ENCODE assay signal across 11 cellular contexts in genomic region chr11:119357069-119357468, GRCh38. TPM values are rescaled to one million over a fixed set of nuclear protein-coding genes. Genes with fewer than 3 reads are reported as not detected.
DNase-seq lines count a peak whose midpoint lies in the region; ATAC-seq and TF ChIP-seq lines count a peak whose summit lies in the region.
"Had no signal": no experiment of that assay in that cellular context is flagged by ENCODE, and none has a peak within 500 bp of the region (broad histone marks: within the 10 kb centered on the region; RNA-seq: fewer than 3 reads in every experiment).

No MANE protein-coding gene starts in this region.

- no peak overlapping the region for H3K27ac ChIP-seq in DND-41 (ENCODE audit: low read length)
- H3K27ac ChIP-seq in sigmoid colon = peak overlapping the region; percentile 61 to 78 (median 70)

- ATAC-seq in DND-41 (ENCODE audit: insufficient read depth, low read depth) = peak; percentile 4; the same call in 1 of the 3 replicates
- no peak; the same call in 1 of the 2 replicates for ATAC-seq in WTC11
- ATAC-seq in HG02763 (IDR thresholded peaks at IDR 0.05; ENCODE audit: unreplicated experiment) = no peak
- no peak for ATAC-seq in GM18861 (IDR thresholded peaks at IDR 0.05; ENCODE audit: unreplicated experiment)

- no peak overlapping the region for H3K9ac ChIP-seq in DND-41 (ENCODE audit: low read depth, low read length)

- peak overlapping the region; percentile 83 for H3K4me2 ChIP-seq in DND-41 (ENCODE audit: insufficient read depth, low read length)

- TF ChIP-seq POLR2A in sigmoid colon (IDR thresholded peaks at IDR 0.05) = no peak

- H3K4me3 ChIP-seq in DND-41 (ENCODE audit: low read depth in 1 of 2, low read length in 2 of 2) = no peak overlapping the region
- peak overlapping the region; percentile 26 to 59 (median 50) for H3K4me3 ChIP-seq in sigmoid colon

- peak overlapping the region; percentile 26; the same call in 1 of the 2 replicates for H3K27ac Mint-ChIP-seq in WTC11
- no peak overlapping the region for H3K27ac Mint-ChIP-seq in glutamatergic neuron (ENCODE audit: unreplicated experiment)

- intact Hi-C loops in sigmoid colon (cut with DNase I) = loop anchor here (2.0 kb wide), 1 partner anchor 118 kb away; no protein-coding TSS in a partner anchor

- peaks cover 40% of the 10 kb centered on the region for H3K27me3 ChIP-seq in DND-41 (ENCODE audit: insufficient read depth, low read length, poor library complexity)
- H3K27me3 ChIP-seq in sigmoid colon = no peaks in the 10 kb centered on the region

- peaks cover 4% of the 10 kb centered on the region; the same call in 1 of the 2 replicates for H4K20me1 ChIP-seq in DND-41 (ENCODE audit: insufficient read depth, low read length)

- TF ChIP-seq EP300 in sigmoid colon (IDR thresholded peaks at IDR 0.05) = no peak

- DNase-seq in DND-41 (no peak), WTC11 (ENCODE audit: low spot score) (no peak), glutamatergic neuron (no peak), sigmoid colon (no peak), NCI-H1436 (lab: John Stamatoyannopoulos, UW) (no peak), NAMALWA (ENCODE audit: low spot score) (no peak)
- DNase-seq: GOT3 had no signal

- CTCF ChIA-PET in WTC11 (lab: Charles Lee) = interaction anchor here (0.6 to 4.6 kb wide), 23 partner anchors 8 to 289 kb away, joined by 3 to 190 read pairs (median 9); partner anchors contain the start of genes C1QTNF5, MCAM, RNF26 and THY1

- POLR2A ChIA-PET in WTC11 (lab: Charles Lee) = interaction anchor here (0.5 to 1.5 kb wide), 2 partner anchors 24 to 118 kb away, joined by 3 read pairs; no protein-coding TSS in a partner anchor

- no peak overlapping the region for H2AFZ ChIP-seq in DND-41 (ENCODE audit: low read depth, low read length)

- H3K27me3 Mint-ChIP-seq in WTC11 (ENCODE audit: low read depth) (peaks cover 18% of the 10 kb centered on the region), glutamatergic neuron (ENCODE audit: unreplicated experiment) (peaks cover 9% of the 10 kb centered on the region)

- H3K4me3 Mint-ChIP-seq in WTC11 = peak overlapping the region; percentile 56
- peak overlapping the region; percentile 70 for H3K4me3 Mint-ChIP-seq in glutamatergic neuron (ENCODE audit: unreplicated experiment)

- WGBS in sigmoid colon, 2 donors = 41 to 42% methylated on average over 13 of the region's 13 CpGs

- peaks cover 45% of the 10 kb centered on the region for H3K4me1 Mint-ChIP-seq in WTC11
- H3K4me1 Mint-ChIP-seq in glutamatergic neuron (ENCODE audit: low read depth, unreplicated experiment) = peaks cover 16% of the 10 kb centered on the region

- H3K79me2 ChIP-seq in DND-41 (ENCODE audit: insufficient read depth, low read length) = no peaks in the 10 kb centered on the region

- TF ChIP-seq CTCF in DND-41 (IDR thresholded peaks at IDR 0.05; ENCODE audit: borderline replicate concordance, extremely low read depth, low read length, poor library complexity, severe bottlenecking) (no peak), WTC11 (IDR thresholded peaks at IDR 0.05) (no peak), glutamatergic neuron (IDR thresholded peaks at IDR 0.05; ENCODE audit: partially characterized antibody, unreplicated experiment) (no peak), sigmoid colon (IDR thresholded peaks at IDR 0.05) (no peak)

- peaks cover 8% of the 10 kb centered on the region; the same call in 1 of the 2 replicates for H3K4me1 ChIP-seq in DND-41 (ENCODE audit: insufficient read depth, low read length)
- peaks cover 0 to 30% (median 19%) of the 10 kb centered on the region in 4 donors for H3K4me1 ChIP-seq in sigmoid colon

- H3K9me3 ChIP-seq in DND-41 (ENCODE audit: insufficient read depth, low read length, severe bottlenecking) (no peaks in the 10 kb centered on the region), sigmoid colon (no peaks in the 10 kb centered on the region)

- peaks cover 20% of the 10 kb centered on the region for H3K36me3 Mint-ChIP-seq in WTC11
- H3K36me3 Mint-ChIP-seq in glutamatergic neuron (ENCODE audit: unreplicated experiment) = peaks cover 5% of the 10 kb centered on the region

- H3K36me3 ChIP-seq in DND-41 (ENCODE audit: insufficient read depth, low read length) (no peaks in the 10 kb centered on the region), sigmoid colon (no peaks in the 10 kb centered on the region)

- H3K9me3 Mint-ChIP-seq in WTC11 = no peaks in the 10 kb centered on the region
- peaks cover 9% of the 10 kb centered on the region for H3K9me3 Mint-ChIP-seq in glutamatergic neuron (ENCODE audit: unreplicated experiment)

TF ChIP-seq in WTC11, 78 proteins besides CTCF, POLR2A, EP300 and RAD21:
- TF ChIP-seq CDX4 (CRISPR knock-in tag; IDR thresholded peaks at IDR 0.05; ENCODE audit: borderline replicate concordance) = no peak
- no peak for TF ChIP-seq ESRRA (CRISPR knock-in tag; IDR thresholded peaks at IDR 0.05; ENCODE audit: borderline replicate concordance)

RNA-seq across cellular contexts. Expression of gene MFRP, which starts 10.6 kb away (rescaled TPM):
- total RNA-seq in WTC11 (2021) (not detected in 3 replicates), glutamatergic neuron (ENCODE audit: unreplicated experiment) (not detected), sigmoid colon (under 1 TPM in 1 of 4 donors, not detected in 3; 0.14 TPM)
- polyA plus RNA-seq in sigmoid colon = not detected
- total RNA-seq: LHCN-M2, SK-MEL-5 had no signal

RNA-seq across cellular contexts. Expression of gene C1QTNF5, which starts 16.4 kb away (rescaled TPM):
- total RNA-seq in WTC11 (2021) (2.0 to 3.0 TPM (median 2.2 TPM) in 3 replicates), glutamatergic neuron (ENCODE audit: unreplicated experiment) (0.32 TPM), sigmoid colon (10 to 100 TPM; 23.2 to 35.2 (median 32.4) TPM)
- 10 to 100 TPM in 1 of 3 donors, 1 to 10 TPM in 2; 4.9 to 12.5 (median 5.4) TPM for polyA plus RNA-seq in sigmoid colon
- total RNA-seq: SK-MEL-5 had no signal

RNA-seq across cellular contexts. Expression of gene RNF26, which starts 22.7 kb away (rescaled TPM):
- 90.0 to 91.1 TPM (median 90.6 TPM) in 3 replicates for total RNA-seq in WTC11 (2021)
- 20.6 TPM for total RNA-seq in glutamatergic neuron (ENCODE audit: unreplicated experiment)
- total RNA-seq in sigmoid colon = 10 to 100 TPM in 3 of 4 donors, 1 to 10 TPM in 1; 9.8 to 18.3 (median 11.8) TPM
- polyA plus RNA-seq in sigmoid colon = 10 to 100 TPM in 1 of 3 donors, 1 to 10 TPM in 2; 6.2 to 26.1 (median 7.2) TPM

RNA-seq across cellular contexts. Expression of gene USP2, which starts 24.4 kb away (rescaled TPM):
- total RNA-seq in WTC11 (2021) (7.3 to 8.2 TPM (median 8.0 TPM) in 3 replicates), glutamatergic neuron (ENCODE audit: unreplicated experiment) (2.6 TPM), sigmoid colon (1 to 10 TPM in 3 of 4 donors, under 1 TPM in 1; 0.71 to 1.9 (median 1.5) TPM)
- polyA plus RNA-seq in sigmoid colon = 10 to 100 TPM; 11.6 to 13.2 (median 13.0) TPM

RNA-seq across cellular contexts. Expression of gene MCAM, which starts 40.1 kb away (rescaled TPM):
- total RNA-seq in WTC11 (2021) = 20.7 to 26.4 TPM (median 22.1 TPM) in 3 replicates
- 11.4 TPM for total RNA-seq in glutamatergic neuron (ENCODE audit: unreplicated experiment)
- 1,000 to 10,000 TPM in 1 of 4 donors, 100 to 1,000 TPM in 3; 628 to 1,033 (median 813) TPM for total RNA-seq in sigmoid colon
- 10 to 100 TPM in 1 of 3 donors, 1 to 10 TPM in 2; 2.1 to 51.5 (median 4.8) TPM for polyA plus RNA-seq in sigmoid colon

Comparison
In these comparisons a context has a peak if more than half of its experiments do, and no peak if none do; other contexts are left out.
1. H3K4me3 ChIP-seq: peak in sigmoid colon (4 of 4); none in DND-41 (0 of 2).